Comparison of ENCODE assay signal across 21 cellular contexts in genomic region chr4:142238589-142238988, GRCh38.
DNase-seq lines count a peak whose midpoint lies in the region; ATAC-seq and TF ChIP-seq lines count a peak whose summit lies in the region.
"Had no signal": no experiment of that assay in that cellular context is flagged by ENCODE, and none has a peak within 500 bp of the region (broad histone marks: within the 10 kb centered on the region; RNA-seq: fewer than 3 reads in every experiment).

No MANE protein-coding gene starts in this region.

- dilution Hi-C loops in mammary epithelial cell (cut with HindIII; ENCODE audit: low sequenced_read_pairs): no loop called here

- CTCF ChIA-PET in mammary epithelial cell (lab: Charles Lee; ENCODE audit: low non-redundant PET): no interaction called here
- CTCF ChIA-PET in MCF 10A (lab: Yijun Ruan, JAX): interaction anchor here (0.7 kb wide), 1 partner anchor 113 kb away, joined by 3 read pairs; no protein-coding TSS in a partner anchor

- H3K4me3 ChIP-seq in mammary epithelial cell (replicated peaks in 1 of 3; ENCODE audit: insufficient read depth in 1 of 3, low read depth in 2 of 3, low read length in 3 of 3): no peak overlapping the region
- H3K4me3 ChIP-seq: gastroesophageal sphincter, lung had no signal

- H3K27ac ChIP-seq in mammary epithelial cell (ENCODE audit: insufficient read depth, low read depth, low read length): peak overlapping the region; percentile 11
- H3K27ac ChIP-seq: gastroesophageal sphincter had no signal

- no peaks in the 10 kb centered on the region for H4K20me1 ChIP-seq in mammary epithelial cell (ENCODE audit: insufficient read depth, low read length)

- H3K9me3 ChIP-seq in mammary epithelial cell (replicated peaks; ENCODE audit: insufficient read depth, low read length): no peaks in the 10 kb centered on the region
- H3K9me3 ChIP-seq: gastroesophageal sphincter had no signal

- H3K4me3 Mint-ChIP-seq in MCF 10A (ENCODE audit: unreplicated experiment): no peak overlapping the region
- H3K4me3 Mint-ChIP-seq in activated T-helper 2 cell treated with anti-CD3 and anti-CD28 coated beads, Interferon-gamma antibody, Interleukin-2, Interleukin-4, amounts not matched to agents 10 μg/mL and 5 μg/mL and 100 μg/mL, durations not matched to agents 14 hours and 24 hours and 36 hours (ENCODE audit: low read depth): no peak overlapping the region
- H3K4me3 Mint-ChIP-seq: activated naive CD4-positive, alpha-beta T cell treated with anti-CD3 and anti-CD28 coated beads, Interleukin-2, amount 10 ng/mL, durations not matched to agents 7 days and 5 days; naive B cell had no signal

- in situ Hi-C loops in mammary epithelial cell (cut with MboI; ENCODE audit: low sequenced_read_pairs in 2 of 2): no loop called here

- no peaks in the 10 kb centered on the region for H3K36me3 Mint-ChIP-seq in MCF 10A (ENCODE audit: insufficient read depth, unreplicated experiment)
- peaks cover 34% of the 10 kb centered on the region for H3K36me3 Mint-ChIP-seq in activated T-helper 2 cell treated with anti-CD3 and anti-CD28 coated beads, Interferon-gamma antibody, Interleukin-2, Interleukin-4, amounts not matched to agents 10 μg/mL and 5 μg/mL and 100 μg/mL, durations not matched to agents 14 hours and 24 hours and 36 hours (ENCODE audit: low read depth)
- H3K36me3 Mint-ChIP-seq: naive B cell had no signal

- peaks cover 16% of the 10 kb centered on the region for H3K4me1 ChIP-seq in mammary epithelial cell (ENCODE audit: insufficient read depth, low read length)
- H3K4me1 ChIP-seq: gastroesophageal sphincter had no signal

- no TSS peak for BruUV-seq in mammary epithelial cell (replicated peaks; lab: Mats Ljungman, UMichigan)
- BruUV-seq in MCF 10A (replicated peaks; lab: Mats Ljungman, UMichigan): no TSS peak

- peak; percentile 18 for DNase-seq in mammary epithelial cell
- no peak for DNase-seq in MCF 10A (ENCODE audit: unreplicated experiment)
- no peak for DNase-seq in activated T-helper 2 cell treated with anti-CD3 and anti-CD28 coated beads, Interferon-gamma antibody, Interleukin-2, Interleukin-4, amounts not matched to agents 10 μg/mL and 5 μg/mL and 100 μg/mL, durations not matched to agents 14 hours and 24 hours and 36 hours (ENCODE audit: low spot score)
- peak; percentile 67 for DNase-seq in fibroblast of peridontal ligament (ENCODE audit: extremely low read depth)
- no peak for DNase-seq in LoVo (ENCODE audit: low spot score)
- no peak for DNase-seq in activated CD4-positive, alpha-beta T cell treated with anti-CD3 and anti-CD28 coated beads, Interleukin-2, amount 50 U/mL, for 4 hours
- no peak for DNase-seq in DMS53 treated with DMSO at 0.1 percent for 48 hours (lab: John Stamatoyannopoulos, UW; ENCODE audit: unreplicated experiment)
- DNase-seq: activated naive CD4-positive, alpha-beta T cell treated with anti-CD3 and anti-CD28 coated beads, Interleukin-2, amount 10 ng/mL, durations not matched to agents 7 days and 5 days; caudate nucleus; effector memory CD4-positive, alpha-beta T cell; GF-D8; naive B cell; NCI-H2081; NCI-H524 treated with DMSO at 0.1 percent for 48 hours; SIG-M5; stimulated activated naive CD4-positive, alpha-beta T cell had no signal

- ATAC-seq in HG03457 (IDR thresholded peaks at IDR 0.05; ENCODE audit: unreplicated experiment): no peak
- ATAC-seq: gastroesophageal sphincter, HCT116 had no signal

- no peak overlapping the region for H3K9ac ChIP-seq in mammary epithelial cell (ENCODE audit: insufficient read depth, low read length)

- H3K4me2 ChIP-seq in mammary epithelial cell (ENCODE audit: insufficient read depth, low read depth, low read length): no peak overlapping the region

- no peak for TF ChIP-seq CTCF in mammary epithelial cell (conservative IDR thresholded peaks at IDR 0.05 in 1 of 2, IDR thresholded peaks at IDR 0.05 in 1 of 2; ENCODE audit: extremely low read depth in 1 of 2, insufficient read depth in 1 of 2, low read depth in 1 of 2, low read length in 2 of 2)
- no peak for TF ChIP-seq CTCF in MCF 10A (IDR thresholded peaks at IDR 0.05; ENCODE audit: unreplicated experiment)

- H3K79me2 ChIP-seq in mammary epithelial cell (ENCODE audit: insufficient read depth, low read length): peaks cover 42% of the 10 kb centered on the region

- POLR2A ChIA-PET in MCF 10A (lab: Yijun Ruan, JAX): no interaction called here

- H3K4me1 Mint-ChIP-seq in MCF 10A (ENCODE audit: insufficient read depth, unreplicated experiment): peaks cover 6% of the 10 kb centered on the region
- H3K4me1 Mint-ChIP-seq in activated T-helper 2 cell treated with anti-CD3 and anti-CD28 coated beads, Interferon-gamma antibody, Interleukin-2, Interleukin-4, amounts not matched to agents 10 μg/mL and 5 μg/mL and 100 μg/mL, durations not matched to agents 14 hours and 24 hours and 36 hours (ENCODE audit: low read depth): peaks cover 8% of the 10 kb centered on the region
- H3K4me1 Mint-ChIP-seq: activated naive CD4-positive, alpha-beta T cell treated with anti-CD3 and anti-CD28 coated beads, Interleukin-2, amount 10 ng/mL, durations not matched to agents 7 days and 5 days had no signal

- intact Hi-C loops in mammary epithelial cell (cut with micrococcal nuclease): no loop called here
- intact Hi-C loops in MCF 10A (cut with micrococcal nuclease): no loop called here
- intact Hi-C loops in activated T-helper 2 cell treated with anti-CD3 and anti-CD28 coated beads, Interferon-gamma antibody, Interleukin-2, Interleukin-4, amounts not matched to agents 10 μg/mL and 5 μg/mL and 100 μg/mL, durations not matched to agents 14 hours and 24 hours and 36 hours (cut with micrococcal nuclease): no loop called here

- no peak overlapping the region for H2AFZ ChIP-seq in mammary epithelial cell (ENCODE audit: low read depth, low read length)

- no peaks in the 10 kb centered on the region for H3K27me3 ChIP-seq in mammary epithelial cell (ENCODE audit: insufficient read depth, low read length)
- H3K27me3 ChIP-seq: gastroesophageal sphincter had no signal

- no peaks in the 10 kb centered on the region for H3K9me3 Mint-ChIP-seq in MCF 10A (ENCODE audit: unreplicated experiment)
- H3K9me3 Mint-ChIP-seq in activated T-helper 2 cell treated with anti-CD3 and anti-CD28 coated beads, Interferon-gamma antibody, Interleukin-2, Interleukin-4, amounts not matched to agents 10 μg/mL and 5 μg/mL and 100 μg/mL, durations not matched to agents 14 hours and 24 hours and 36 hours: no peaks in the 10 kb centered on the region
- H3K9me3 Mint-ChIP-seq: activated naive CD4-positive, alpha-beta T cell treated with anti-CD3 and anti-CD28 coated beads, Interleukin-2, amount 10 ng/mL, durations not matched to agents 7 days and 5 days; naive B cell had no signal

- no peaks in the 10 kb centered on the region for H3K27me3 Mint-ChIP-seq in MCF 10A (ENCODE audit: insufficient read depth, unreplicated experiment)
- no peaks in the 10 kb centered on the region for H3K27me3 Mint-ChIP-seq in activated T-helper 2 cell treated with anti-CD3 and anti-CD28 coated beads, Interferon-gamma antibody, Interleukin-2, Interleukin-4, amounts not matched to agents 10 μg/mL and 5 μg/mL and 100 μg/mL, durations not matched to agents 14 hours and 24 hours and 36 hours (ENCODE audit: low read depth)
- H3K27me3 Mint-ChIP-seq: activated naive CD4-positive, alpha-beta T cell treated with anti-CD3 and anti-CD28 coated beads, Interleukin-2, amount 10 ng/mL, durations not matched to agents 7 days and 5 days; naive B cell; progenitor cell of endocrine pancreas had no signal

- H3K27ac Mint-ChIP-seq in MCF 10A (ENCODE audit: low read depth, unreplicated experiment): no peak overlapping the region
- peak overlapping the region; percentile 9 for H3K27ac Mint-ChIP-seq in activated T-helper 2 cell treated with anti-CD3 and anti-CD28 coated beads, Interferon-gamma antibody, Interleukin-2, Interleukin-4, amounts not matched to agents 10 μg/mL and 5 μg/mL and 100 μg/mL, durations not matched to agents 14 hours and 24 hours and 36 hours
- H3K27ac Mint-ChIP-seq: activated naive CD4-positive, alpha-beta T cell treated with anti-CD3 and anti-CD28 coated beads, Interleukin-2, amount 10 ng/mL, durations not matched to agents 7 days and 5 days; naive B cell; progenitor cell of endocrine pancreas had no signal

- peaks cover 25% of the 10 kb centered on the region for H3K36me3 ChIP-seq in mammary epithelial cell (ENCODE audit: insufficient read depth, low read length)
- H3K36me3 ChIP-seq: gastroesophageal sphincter had no signal

Comparison
In these comparisons a context has a peak if more than half of its experiments do, and no peak if none do; other contexts are left out.
1. DNase-seq: peak in mammary epithelial cell (single experiment) and fibroblast of peridontal ligament (single experiment); none in MCF 10A (single experiment), activated T-helper 2 cell treated with anti-CD3 and anti-CD28 coated beads, Interferon-gamma antibody, Interleukin-2, Interleukin-4, amounts not matched to agents 10 μg/mL and 5 μg/mL and 100 μg/mL, durations not matched to agents 14 hours and 24 hours and 36 hours (single experiment), LoVo (single experiment), activated CD4-positive, alpha-beta T cell treated with anti-CD3 and anti-CD28 coated beads, Interleukin-2, amount 50 U/mL, for 4 hours (0 of 2) and DMS53 treated with DMSO at 0.1 percent for 48 hours (single experiment).